15 cellular contexts compared by ENCODE assay signal in genomic region chr10:119545310-119545709, GRCh38. TPM values are rescaled to one million over a fixed set of nuclear protein-coding genes. Genes with fewer than 3 reads are reported as not detected.
A peak's percentile ranks its signal among the peaks of the same experiment; 100 is the strongest.
DNase-seq lines count a peak whose midpoint lies in the region; ATAC-seq lines count a peak whose summit lies in the region.
"Had no signal": no experiment of that assay in that cellular context is flagged by ENCODE, and none has a peak within 500 bp of the region (broad histone marks: within the 10 kb centered on the region; RNA-seq: fewer than 3 reads in every experiment).

No MANE protein-coding gene starts in this region.

- peak overlapping the region; percentile 12 for H3K27ac Mint-ChIP-seq in activated naive CD4-positive, alpha-beta T cell treated with anti-CD3 and anti-CD28 coated beads, Interleukin-2, amount 50 U/mL, for 24 hours
- peak overlapping the region; percentile 24 for H3K27ac Mint-ChIP-seq in T-helper 17 cell
- H3K27ac Mint-ChIP-seq: HFFc6 had no signal

- H4K91ac ChIP-seq in trophoblast cell (ENCODE audit: low read depth, low read length), result no peak overlapping the region

- H3K9ac ChIP-seq in trophoblast cell (ENCODE audit: low read length), result no peak overlapping the region
- H3K9ac ChIP-seq: BLaER1, GM23248 had no signal

- no peak overlapping the region for H3K4me3 Mint-ChIP-seq in activated naive CD4-positive, alpha-beta T cell treated with anti-CD3 and anti-CD28 coated beads, Interleukin-2, amount 50 U/mL, for 24 hours
- no peak overlapping the region for H3K4me3 Mint-ChIP-seq in T-helper 17 cell

- no peak overlapping the region for H3K4ac ChIP-seq in trophoblast cell (ENCODE audit: low read depth, low read length)

- H2AK5ac ChIP-seq in trophoblast cell (ENCODE audit: low read length), result no peak overlapping the region

- H3K4me3 ChIP-seq in trophoblast cell (ENCODE audit: low read depth, low read length) (no peak overlapping the region), MG63 (no peak overlapping the region)
- H3K4me3 ChIP-seq: BLaER1, GM23248 had no signal

- H2BK120ac ChIP-seq in trophoblast cell (ENCODE audit: insufficient read depth, low read length, poor library complexity), result no peak overlapping the region

- no peaks in the 10 kb centered on the region for H3K9me3 ChIP-seq in T-helper 17 cell (ENCODE audit: control insufficient read depth, low read length, poor library complexity, severe bottlenecking)
- H3K9me3 ChIP-seq in trophoblast cell (ENCODE audit: insufficient read depth, low read depth, low read length), result no peaks in the 10 kb centered on the region
- H3K9me3 ChIP-seq in MG63, result no peaks in the 10 kb centered on the region
- H3K9me3 ChIP-seq: BLaER1 had no signal

- H3K23ac ChIP-seq in trophoblast cell (ENCODE audit: low read length), result no peak overlapping the region

- no peaks in the 10 kb centered on the region for H3K79me1 ChIP-seq in trophoblast cell (ENCODE audit: low read length)

- no peak for ATAC-seq in T-helper 17 cell
- no peak for ATAC-seq in GM21381 (IDR thresholded peaks at IDR 0.05; ENCODE audit: unreplicated experiment)

- H2AFZ ChIP-seq in trophoblast cell (ENCODE audit: insufficient read depth, low read length, poor library complexity), result no peak overlapping the region
- H2AFZ ChIP-seq: GM23248 had no signal

- no peak overlapping the region for H2BK5ac ChIP-seq in trophoblast cell (ENCODE audit: low read depth, low read length, poor library complexity)

- H3K14ac ChIP-seq in trophoblast cell (ENCODE audit: low read length), result no peak overlapping the region

- WGBS in trophoblast cell (ENCODE audit: extremely low coverage, insufficient coverage, insufficient read length), result no CpG with 5 or more reads among the region's 4 CpGs

- no peaks in the 10 kb centered on the region for H3K9me3 Mint-ChIP-seq in activated naive CD4-positive, alpha-beta T cell treated with anti-CD3 and anti-CD28 coated beads, Interleukin-2, amount 50 U/mL, for 24 hours
- H3K9me3 Mint-ChIP-seq: HFFc6 had no signal

- no peak overlapping the region for H3K27ac ChIP-seq in trophoblast cell (ENCODE audit: low read depth, low read length)
- H3K27ac ChIP-seq: BLaER1, GM23248 had no signal

- H3K36me3 ChIP-seq in trophoblast cell (ENCODE audit: control insufficient read depth in 1 of 2, insufficient read depth in 2 of 2, low read length in 2 of 2) (no peaks in the 10 kb centered on the region), MG63 (no peaks in the 10 kb centered on the region)
- H3K36me3 ChIP-seq: BLaER1 had no signal

- H3K4me2 ChIP-seq in trophoblast cell (ENCODE audit: low read length), result no peak overlapping the region
- H3K4me2 ChIP-seq: BLaER1 had no signal

- H4K8ac ChIP-seq in trophoblast cell (ENCODE audit: low read depth, low read length), result no peak overlapping the region

- peaks cover 1% of the 10 kb centered on the region for H3K36me3 Mint-ChIP-seq in activated naive CD4-positive, alpha-beta T cell treated with anti-CD3 and anti-CD28 coated beads, Interleukin-2, amount 50 U/mL, for 24 hours
- H3K36me3 Mint-ChIP-seq in T-helper 17 cell (ENCODE audit: low read depth), result peaks cover 2% of the 10 kb centered on the region

- H3K27me3 ChIP-seq in trophoblast cell (ENCODE audit: insufficient read depth, low read length), result peaks cover 31% of the 10 kb centered on the region
- no peaks in the 10 kb centered on the region for H3K27me3 ChIP-seq in MG63

- H2BK12ac ChIP-seq in trophoblast cell (ENCODE audit: low read length), result no peak overlapping the region

- H3K18ac ChIP-seq in trophoblast cell (ENCODE audit: low read length), result no peak overlapping the region

- H3K27me3 Mint-ChIP-seq in activated naive CD4-positive, alpha-beta T cell treated with anti-CD3 and anti-CD28 coated beads, Interleukin-2, amount 50 U/mL, for 24 hours, result peaks cover 1% of the 10 kb centered on the region
- peaks cover 19% of the 10 kb centered on the region for H3K27me3 Mint-ChIP-seq in T-helper 17 cell

- no peak overlapping the region for H4K12ac ChIP-seq in trophoblast cell (ENCODE audit: low read depth, low read length)

- peaks cover 3 to 9% of the 10 kb centered on the region in 2 experiments for H3K4me1 ChIP-seq in trophoblast cell (ENCODE audit: control insufficient read depth in 1 of 2, insufficient read depth in 2 of 2, low read length in 2 of 2)

- no peak for DNase-seq in activated naive CD4-positive, alpha-beta T cell treated with Interleukin-2 at 50 U/mL for 16 hours
- DNase-seq in T-helper 17 cell (no peak), trophoblast cell (peak; percentile 52 to 65), iPS-NIHi7 (ENCODE audit: extremely low spot score) (no peak), MG63 (no peak)
- DNase-seq: 8988T, AML-193, DMS53, GF-D8, H7, HFFc6 had no signal

- peaks cover 9% of the 10 kb centered on the region for H3K4me1 Mint-ChIP-seq in activated naive CD4-positive, alpha-beta T cell treated with anti-CD3 and anti-CD28 coated beads, Interleukin-2, amount 50 U/mL, for 24 hours
- H3K4me1 Mint-ChIP-seq in T-helper 17 cell, result peaks cover 15% of the 10 kb centered on the region

- no peaks in the 10 kb centered on the region for H3K79me2 ChIP-seq in trophoblast cell (ENCODE audit: control insufficient read depth, insufficient read depth, low read length, poor library complexity)

RNA-seq across cellular contexts. Expression of gene RGS10, which starts 2.8 kb away (rescaled TPM):
- total RNA-seq in T-helper 17 cell, result 100 to 1,000 TPM in 1 of 2 donors, 10 to 100 TPM in 1; 64.7 to 135 TPM
- polyA plus RNA-seq in trophoblast cell (2013), result 10.5 and 10.7 TPM in 2 replicates
- total RNA-seq in MG63 (2014; rRNA removed; shearing (Covaris generic); ENCODE audit: low replicate concordance), result 33.7 and 41.1 TPM in 2 replicates

RNA-seq across cellular contexts. Expression of gene TIAL1, which starts 51.5 kb away (rescaled TPM):
- 100 to 1,000 TPM; 169 to 172 TPM for total RNA-seq in T-helper 17 cell
- 124 and 125 TPM in 2 replicates for polyA plus RNA-seq in trophoblast cell (2013)
- total RNA-seq in MG63 (2014; rRNA removed; shearing (Covaris generic); ENCODE audit: low replicate concordance), result 29.2 and 30.7 TPM in 2 replicates

Comparison
In these comparisons a context has a peak if more than half of its experiments do, and no peak if none do; other contexts are left out.
1. DNase-seq: peak in trophoblast cell (2 of 2); none in activated naive CD4-positive, alpha-beta T cell treated with Interleukin-2 at 50 U/mL for 16 hours (single experiment), T-helper 17 cell (0 of 3), iPS-NIHi7 (single experiment) and MG63 (single experiment).